In the genomic region with DNA sequence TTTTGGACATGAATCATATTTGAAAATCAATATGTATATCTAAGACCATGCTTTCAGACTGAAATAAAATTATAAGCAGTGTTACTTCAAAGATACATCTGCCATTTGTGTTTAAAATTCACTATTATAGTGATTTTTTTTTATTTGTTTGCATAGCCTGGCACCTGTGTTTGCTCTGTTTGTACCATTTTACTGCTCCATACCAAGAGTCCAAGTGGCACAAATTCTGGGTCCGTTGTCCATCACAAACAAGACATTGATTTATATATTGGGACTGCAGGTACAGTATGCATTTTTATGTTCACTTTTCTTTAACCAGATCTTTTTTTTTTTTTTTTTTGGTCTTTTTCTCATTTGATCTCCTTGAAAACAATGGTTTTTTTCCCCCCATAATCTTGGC, we compare ENCODE assay signal across 19 cellular contexts. TPM values are rescaled to one million over a fixed set of nuclear protein-coding genes. Genes with fewer than 3 reads are reported as not detected.
DNase-seq lines count a peak whose midpoint lies in the region; ATAC-seq and TF ChIP-seq lines count a peak whose summit lies in the region.
"Had no signal": no experiment of that assay in that cellular context is flagged by ENCODE, and none has a peak within 500 bp of the region (broad histone marks: within the 10 kb centered on the region; RNA-seq: fewer than 3 reads in every experiment).

No MANE protein-coding gene starts in this region.

- H3K4me1 Mint-ChIP-seq in CD4-positive, CD25-positive, alpha-beta regulatory T cell: peaks cover 23 to 84% (median 70%) of the 10 kb centered on the region in 4 donors

- peaks cover 54% of the 10 kb centered on the region for H3K4me1 ChIP-seq in ACC112 (ENCODE audit: control insufficient read depth, insufficient read depth, low read length, unreplicated experiment)
- H3K4me1 ChIP-seq in CD4-positive, CD25-positive, alpha-beta regulatory T cell (ENCODE audit: control insufficient read depth, insufficient read depth, low read length, poor library complexity, severe bottlenecking): peaks cover 68% of the 10 kb centered on the region
- peaks cover 14% of the 10 kb centered on the region for H3K4me1 ChIP-seq in mesenchymal stem cell (ENCODE audit: control insufficient read depth, insufficient read depth, low read depth, low read length)
- H3K4me1 ChIP-seq in vagina: peaks cover 27% of the 10 kb centered on the region
- H3K4me1 ChIP-seq: BLaER1 had no signal

- H3K79me2 ChIP-seq in ACC112 (ENCODE audit: control insufficient read depth, insufficient read depth, low read length, unreplicated experiment): peaks cover 3% of the 10 kb centered on the region

- no peak overlapping the region for H3K4me2 ChIP-seq in mesenchymal stem cell (ENCODE audit: low read length, poor library complexity, severe bottlenecking)
- H3K4me2 ChIP-seq: BLaER1 had no signal

- peaks cover 21% of the 10 kb centered on the region for H3K79me1 ChIP-seq in mesenchymal stem cell (replicated peaks; ENCODE audit: low read length, poor library complexity, severe bottlenecking)

- no CpG with 5 or more reads among the region's 1 CpG for WGBS in mesenchymal stem cell

- no peaks in the 10 kb centered on the region for H3K27me3 Mint-ChIP-seq in CD4-positive, CD25-positive, alpha-beta regulatory T cell

- TF ChIP-seq POLR2A in vagina (IDR thresholded peaks at IDR 0.05): no peak

- H2BK5ac ChIP-seq in mesenchymal stem cell (ENCODE audit: low read depth, low read length, poor library complexity, severe bottlenecking): no peak overlapping the region

- H3K27ac Mint-ChIP-seq in CD4-positive, CD25-positive, alpha-beta regulatory T cell: peak overlapping the region; percentile 95 to 96 (median 95)
- peak overlapping the region; percentile 94 to 95 for H3K27ac Mint-ChIP-seq in activated naive CD4-positive, alpha-beta T cell treated with anti-CD3 and anti-CD28 coated beads, Interleukin-2, amount 50 U/mL, for 72 hours
- H3K27ac Mint-ChIP-seq: mesothelial cell of epicardium had no signal

- intact Hi-C loops in vagina (cut with DNase I): no loop called here

- no peak overlapping the region for H2BK120ac ChIP-seq in mesenchymal stem cell (ENCODE audit: low read depth, low read length)

- no peak overlapping the region for H3K4me3 ChIP-seq in ACC112 (ENCODE audit: low read depth, low read length)
- peak overlapping the region; percentile 86 for H3K4me3 ChIP-seq in CD4-positive, CD25-positive, alpha-beta regulatory T cell (ENCODE audit: low read depth, low read length)
- H3K4me3 ChIP-seq in mesenchymal stem cell (ENCODE audit: insufficient read depth in 1 of 2, low read depth in 1 of 2, low read length in 2 of 2): no peak overlapping the region
- H3K4me3 ChIP-seq in foreskin fibroblast (ENCODE audit: low read depth in 1 of 2, low read length in 2 of 2): no peak overlapping the region
- no peak overlapping the region for H3K4me3 ChIP-seq in vagina
- H3K4me3 ChIP-seq: BLaER1, upper lobe of left lung had no signal

- H4K8ac ChIP-seq in mesenchymal stem cell (ENCODE audit: low read length): no peak overlapping the region

- H3K36me3 Mint-ChIP-seq in CD4-positive, CD25-positive, alpha-beta regulatory T cell: peaks cover 27% of the 10 kb centered on the region
- peaks cover 13 to 19% of the 10 kb centered on the region in 2 donors for H3K36me3 Mint-ChIP-seq in activated naive CD4-positive, alpha-beta T cell treated with anti-CD3 and anti-CD28 coated beads, Interleukin-2, amount 50 U/mL, for 72 hours

- no peak overlapping the region for H3K4ac ChIP-seq in mesenchymal stem cell (ENCODE audit: low read depth in 1 of 2, low read length in 2 of 2)

- H3K18ac ChIP-seq in mesenchymal stem cell (ENCODE audit: low read depth in 1 of 2, low read length in 2 of 2): no peak overlapping the region

- H3K27me3 ChIP-seq in ACC112 (ENCODE audit: insufficient read depth, low read length) (no peaks in the 10 kb centered on the region), mesenchymal stem cell (ENCODE audit: control insufficient read depth in 1 of 2, insufficient read depth in 1 of 2, low read length in 2 of 2) (no peaks in the 10 kb centered on the region), vagina (no peaks in the 10 kb centered on the region)
- H3K27me3 ChIP-seq in CD4-positive, CD25-positive, alpha-beta regulatory T cell (ENCODE audit: control insufficient read depth, insufficient read depth, low read length): no peaks in the 10 kb centered on the region
- H3K27me3 ChIP-seq: BLaER1, upper lobe of left lung had no signal

- H3K4me3 Mint-ChIP-seq in CD4-positive, CD25-positive, alpha-beta regulatory T cell: peak overlapping the region; percentile 84 to 89 (median 87)
- H3K4me3 Mint-ChIP-seq: mesothelial cell of epicardium had no signal

- no peak for DNase-seq in CD4-positive, CD25-positive, alpha-beta regulatory T cell
- DNase-seq in activated naive CD4-positive, alpha-beta T cell treated with anti-CD3 and anti-CD28 coated beads, Interleukin-2, amount 50 U/mL, for 72 hours (ENCODE audit: low spot score in 2 of 2): no peak
- DNase-seq in mesenchymal stem cell (no peak), foreskin fibroblast (no peak), mucosa of gallbladder (ENCODE audit: low spot score) (no peak), vagina (ENCODE audit: extremely low spot score in 2 of 2) (no peak), RKO (ENCODE audit: low spot score) (no peak)
- DNase-seq: glutamatergic neuron, NCI-H2029 treated with DMSO at 0.1 percent for 48 hours, T1000, upper lobe of left lung had no signal

- no peak for ATAC-seq in CD4-positive, CD25-positive, alpha-beta regulatory T cell (ENCODE audit: low read depth in 2 of 2)
- ATAC-seq in activated naive CD4-positive, alpha-beta T cell treated with anti-CD3 and anti-CD28 coated beads, Interleukin-2, amount 50 U/mL, for 72 hours: no peak

- no peak overlapping the region for H3K14ac ChIP-seq in mesenchymal stem cell (ENCODE audit: low read length in 2 of 2)

- no peak overlapping the region for H4K91ac ChIP-seq in mesenchymal stem cell (ENCODE audit: low read length)

- H2AK5ac ChIP-seq in mesenchymal stem cell (ENCODE audit: low read length, severe bottlenecking): no peak overlapping the region

- no peaks in the 10 kb centered on the region for H3K9me3 ChIP-seq in CD4-positive, CD25-positive, alpha-beta regulatory T cell (ENCODE audit: control insufficient read depth in 2 of 2, low read length in 2 of 2)
- no peaks in the 10 kb centered on the region for H3K9me3 ChIP-seq in mesenchymal stem cell (ENCODE audit: control insufficient read depth, low read length)
- no peaks in the 10 kb centered on the region for H3K9me3 ChIP-seq in vagina
- H3K9me3 ChIP-seq: BLaER1, upper lobe of left lung had no signal

- TF ChIP-seq CTCF in foreskin fibroblast (IDR thresholded peaks at IDR 0.05; ENCODE audit: low read depth, low read length): no peak
- TF ChIP-seq CTCF in vagina (IDR thresholded peaks at IDR 0.05): no peak

- no peak overlapping the region for H3K23ac ChIP-seq in mesenchymal stem cell (ENCODE audit: low read length in 2 of 2)

- H2BK12ac ChIP-seq in mesenchymal stem cell (ENCODE audit: low read length in 2 of 2): no peak overlapping the region

- H3K36me3 ChIP-seq in ACC112 (ENCODE audit: insufficient read depth, low read length) (peaks cover 3% of the 10 kb centered on the region; the same call in 1 of the 2 replicates), mesenchymal stem cell (ENCODE audit: control insufficient read depth in 1 of 2, insufficient read depth in 2 of 2, low read depth in 1 of 2, low read length in 2 of 2) (peaks cover 4 to 5% of the 10 kb centered on the region in 2 experiments), vagina (peaks cover 0 to 15% of the 10 kb centered on the region in 2 donors)
- H3K36me3 ChIP-seq in CD4-positive, CD25-positive, alpha-beta regulatory T cell (ENCODE audit: control insufficient read depth, insufficient read depth, low read length): peaks cover 7% of the 10 kb centered on the region

- no peak overlapping the region for H2AFZ ChIP-seq in ACC112 (ENCODE audit: low read length, unreplicated experiment)
- H2AFZ ChIP-seq in mesenchymal stem cell (ENCODE audit: low read depth, low read length): no peak overlapping the region

- no peak overlapping the region for H2BK15ac ChIP-seq in mesenchymal stem cell (ENCODE audit: low read depth, poor library complexity, severe bottlenecking)

- peaks cover 0 to 5% (median 0%) of the 10 kb centered on the region in 7 donors for H3K9me3 Mint-ChIP-seq in CD4-positive, CD25-positive, alpha-beta regulatory T cell
- no peaks in the 10 kb centered on the region for H3K9me3 Mint-ChIP-seq in activated naive CD4-positive, alpha-beta T cell treated with anti-CD3 and anti-CD28 coated beads, Interleukin-2, amount 50 U/mL, for 72 hours
- H3K9me3 Mint-ChIP-seq: mesothelial cell of epicardium had no signal

- H3K27ac ChIP-seq in ACC112 (ENCODE audit: low read depth, low read length): peak overlapping the region; percentile 91
- peak overlapping the region; percentile 92 for H3K27ac ChIP-seq in CD4-positive, CD25-positive, alpha-beta regulatory T cell (ENCODE audit: insufficient read depth, low read length, poor library complexity, severe bottlenecking)
- H3K27ac ChIP-seq in mesenchymal stem cell (ENCODE audit: low read length, poor library complexity, severe bottlenecking): no peak overlapping the region
- no peak overlapping the region for H3K27ac ChIP-seq in vagina
- H3K27ac ChIP-seq: BLaER1, epithelial cell of prostate had no signal

- H3K9ac ChIP-seq in mesenchymal stem cell (ENCODE audit: low read length): peak overlapping the region; percentile 82
- H3K9ac ChIP-seq: BLaER1 had no signal

RNA-seq across cellular contexts. Expression of gene GPR183, which starts 6.7 kb away (rescaled TPM):
- 206 TPM for total RNA-seq in CD4-positive, CD25-positive, alpha-beta regulatory T cell
- polyA plus RNA-seq in CD4-positive, CD25-positive, alpha-beta regulatory T cell: 100 to 1,000 TPM; 262 to 418 (median 324) TPM
- total RNA-seq in activated naive CD4-positive, alpha-beta T cell treated with anti-CD3 and anti-CD28 coated beads, Interleukin-2, amount 50 U/mL, for 72 hours: 10 to 100 TPM; 55.0 to 55.4 TPM
- 8.4 TPM for polyA plus RNA-seq in mesenchymal stem cell (2013, experiment 1 of 2)
- polyA plus RNA-seq in mesenchymal stem cell (2013, experiment 2 of 2): 8.1 TPM
- total RNA-seq in mucosa of gallbladder (11.7 TPM), vagina (12.0 TPM)
- total RNA-seq: G401, pulmonary artery endothelial cell had no signal

RNA-seq across cellular contexts. Expression of gene GPR18, which starts 55.8 kb away (rescaled TPM):
- total RNA-seq in CD4-positive, CD25-positive, alpha-beta regulatory T cell: 8.6 TPM
- polyA plus RNA-seq in CD4-positive, CD25-positive, alpha-beta regulatory T cell: 10 to 100 TPM in 2 of 4 donors, 1 to 10 TPM in 2; 6.1 to 22.6 (median 10.5) TPM
- total RNA-seq in activated naive CD4-positive, alpha-beta T cell treated with anti-CD3 and anti-CD28 coated beads, Interleukin-2, amount 50 U/mL, for 72 hours: 1 to 10 TPM; 2.0 to 8.4 TPM
- polyA plus RNA-seq in mesenchymal stem cell (2013, experiment 1 of 2): 0.03 TPM
- not detected for polyA plus RNA-seq in mesenchymal stem cell (2013, experiment 2 of 2)
- total RNA-seq in mucosa of gallbladder: 0.37 TPM
- not detected for total RNA-seq in vagina
- total RNA-seq: cerebellum, G401, LHCN-M2, mesothelial cell of epicardium, pulmonary artery endothelial cell had no signal

Comparison
In these comparisons a context has a peak if more than half of its experiments do, and no peak if none do; other contexts are left out.
1. H3K27ac ChIP-seq: peak in ACC112 (single experiment) and CD4-positive, CD25-positive, alpha-beta regulatory T cell (single experiment); none in mesenchymal stem cell (single experiment) and vagina (single experiment).